ENCODE assay signal across 10 cellular contexts in the genomic region with DNA sequence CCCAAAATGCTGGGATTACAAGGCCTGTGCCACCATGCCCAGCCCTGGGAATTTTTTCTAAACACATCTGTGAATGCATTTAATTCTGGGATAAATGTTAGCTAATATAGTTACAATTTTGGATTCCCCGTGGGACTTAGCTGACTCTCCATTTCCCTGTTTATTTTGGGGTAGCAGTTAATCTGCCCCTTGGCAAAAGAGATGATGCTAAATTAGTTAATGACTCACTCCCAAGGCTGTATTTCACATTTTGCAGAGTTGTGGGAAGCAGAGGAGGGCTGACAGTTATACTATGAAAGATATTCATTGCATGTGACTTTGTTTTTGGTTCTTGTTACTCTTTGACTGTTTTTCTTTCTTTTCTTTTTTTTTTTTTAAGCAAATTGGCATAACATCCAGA. TPM values are rescaled to one million over a fixed set of nuclear protein-coding genes. Genes with fewer than 3 reads are reported as not detected.
DNase-seq lines count a peak whose midpoint lies in the region; ATAC-seq and TF ChIP-seq lines count a peak whose summit lies in the region.
"Had no signal": no experiment of that assay in that cellular context is flagged by ENCODE, and none has a peak within 500 bp of the region (broad histone marks: within the 10 kb centered on the region; RNA-seq: fewer than 3 reads in every experiment).

No MANE protein-coding gene starts in this region.

- BruUV-seq in PC-9 (replicated peaks; lab: Mats Ljungman, UMichigan) = no TSS peak

- peaks cover 42% of the 10 kb centered on the region for H3F3A ChIP-seq in PC-9 (ENCODE audit: insufficient read depth, low read depth)

- H3K9me2 ChIP-seq in PC-9 (ENCODE audit: insufficient read depth) = no peaks in the 10 kb centered on the region

- no peak for TF ChIP-seq EP300 in upper lobe of left lung (IDR thresholded peaks at IDR 0.05)

- H3K4me2 ChIP-seq in PC-9 = peak overlapping the region; percentile 88

- H2AFZ ChIP-seq in PC-9 = no peak overlapping the region

- peaks cover 76% of the 10 kb centered on the region for H3K79me2 ChIP-seq in PC-9 (ENCODE audit: low read depth)

- CTCF ChIA-PET in activated CD4-positive, alpha-beta T cell treated with anti-CD3 and anti-CD28 coated beads, Interleukin-2, amount 10 ng/mL, durations not matched to agents 7 days and 5 days (lab: Charles Lee) = interaction anchor here (0.6 to 1.2 kb wide), 5 partner anchors 9 to 23 kb away, joined by 3 to 4 read pairs (median 3); partner anchors contain the start of gene MOB1A
- CTCF ChIA-PET in PC-9 (lab: Charles Lee) = no interaction called here

- intact Hi-C loops in PC-9 (cut with micrococcal nuclease; ENCODE audit: unreplicated experiment) = no loop called here
- intact Hi-C loops in esophagus squamous epithelium (cut with DNase I) = no loop called here

- 10 to 25% methylated on average over 1 of the region's 1 CpG for WGBS in esophagus squamous epithelium, 2 donors
- 74 to 79% methylated on average over 1 of the region's 1 CpG for WGBS in upper lobe of left lung, 2 donors

- peaks cover 54% of the 10 kb centered on the region for H3K36me3 Mint-ChIP-seq in activated CD4-positive, alpha-beta T cell treated with anti-CD3 and anti-CD28 coated beads, Interleukin-2, amount 10 ng/mL, durations not matched to agents 7 days and 5 days (ENCODE audit: low read depth)
- peaks cover 35% of the 10 kb centered on the region for H3K36me3 Mint-ChIP-seq in stimulated activated memory B cell treated with anti-CD40 and anti-IgM and Interleukin-4, amounts not matched to agents 10 μg/mL and 1 μg/mL and 100 μg/mL, for 72 hours

- POLR2A ChIA-PET in activated CD4-positive, alpha-beta T cell treated with anti-CD3 and anti-CD28 coated beads, Interleukin-2, amount 10 ng/mL, durations not matched to agents 7 days and 5 days (lab: Charles Lee) = no interaction called here
- POLR2A ChIA-PET in PC-9 (lab: Charles Lee; ENCODE audit: unreplicated experiment) = interaction anchor here (0.7 kb wide), 1 partner anchor 429 kb away, joined by 17 read pairs; no protein-coding TSS in a partner anchor

- peak overlapping the region; percentile 65 for H3K27ac Mint-ChIP-seq in activated CD4-positive, alpha-beta T cell treated with anti-CD3 and anti-CD28 coated beads, Interleukin-2, amount 10 ng/mL, durations not matched to agents 7 days and 5 days
- H3K27ac Mint-ChIP-seq in stimulated activated memory B cell treated with anti-CD40 and anti-IgM and Interleukin-4, amounts not matched to agents 10 μg/mL and 1 μg/mL and 100 μg/mL, for 72 hours = peak overlapping the region; percentile 98

- H3K4me3 Mint-ChIP-seq in activated CD4-positive, alpha-beta T cell treated with anti-CD3 and anti-CD28 coated beads, Interleukin-2, amount 10 ng/mL, durations not matched to agents 7 days and 5 days = peak overlapping the region; percentile 92
- H3K4me3 Mint-ChIP-seq in stimulated activated memory B cell treated with anti-CD40 and anti-IgM and Interleukin-4, amounts not matched to agents 10 μg/mL and 1 μg/mL and 100 μg/mL, for 72 hours = peak overlapping the region; percentile 92

- TF ChIP-seq CTCF in PC-9 (conservative IDR thresholded peaks at IDR 0.05) = no peak
- TF ChIP-seq CTCF in esophagus squamous epithelium (IDR thresholded peaks at IDR 0.05) = no peak
- TF ChIP-seq CTCF in upper lobe of left lung (IDR thresholded peaks at IDR 0.05) = no peak

- peaks cover 64% of the 10 kb centered on the region for H3K36me3 ChIP-seq in PC-9 (ENCODE audit: low read depth)
- no peaks in the 10 kb centered on the region for H3K36me3 ChIP-seq in esophagus squamous epithelium
- H3K36me3 ChIP-seq in upper lobe of left lung = peaks cover 0 to 10% (median 1%) of the 10 kb centered on the region in 4 donors

- no peaks in the 10 kb centered on the region for H3K9me3 Mint-ChIP-seq in activated CD4-positive, alpha-beta T cell treated with anti-CD3 and anti-CD28 coated beads, Interleukin-2, amount 10 ng/mL, durations not matched to agents 7 days and 5 days
- H3K9me3 Mint-ChIP-seq in stimulated activated memory B cell treated with anti-CD40 and anti-IgM and Interleukin-4, amounts not matched to agents 10 μg/mL and 1 μg/mL and 100 μg/mL, for 72 hours = no peaks in the 10 kb centered on the region

- H3K27me3 Mint-ChIP-seq in activated CD4-positive, alpha-beta T cell treated with anti-CD3 and anti-CD28 coated beads, Interleukin-2, amount 10 ng/mL, durations not matched to agents 7 days and 5 days = no peaks in the 10 kb centered on the region
- H3K27me3 Mint-ChIP-seq in stimulated activated memory B cell treated with anti-CD40 and anti-IgM and Interleukin-4, amounts not matched to agents 10 μg/mL and 1 μg/mL and 100 μg/mL, for 72 hours = no peaks in the 10 kb centered on the region

- H3K4me3 ChIP-seq in PC-9 (peak overlapping the region; percentile 94), esophagus squamous epithelium (peak overlapping the region in 1 of 4 donors; percentile 91), upper lobe of left lung (no peak overlapping the region)

- H3K27me3 ChIP-seq in PC-9 (ENCODE audit: insufficient read depth, low read depth) (no peaks in the 10 kb centered on the region), esophagus squamous epithelium (no peaks in the 10 kb centered on the region), upper lobe of left lung (no peaks in the 10 kb centered on the region)

- no peak for DNase-seq in activated CD4-positive, alpha-beta T cell treated with anti-CD3 and anti-CD28 coated beads, Interleukin-2, amount 10 ng/mL, durations not matched to agents 7 days and 5 days
- no peak for DNase-seq in activated CD4-positive, alpha-beta T cell treated with anti-CD3 and anti-CD28 coated beads for 4 hours
- DNase-seq in PC-9 = peak in 1 of 2 experiments; percentile 33
- DNase-seq in esophagus squamous epithelium (lab: John Stamatoyannopoulos, UW) = no peak
- DNase-seq in upper lobe of left lung = no peak
- no peak for DNase-seq in C1 segment of cervical spinal cord (lab: John Stamatoyannopoulos, UW)
- DNase-seq: NCI-H526 treated with DMSO at 0.1 percent for 48 hours had no signal

- H3K4me1 ChIP-seq in PC-9 (replicated peaks; ENCODE audit: insufficient read depth) (peaks cover 63% of the 10 kb centered on the region), esophagus squamous epithelium (peaks cover 6 to 84% (median 55%) of the 10 kb centered on the region in 3 donors), upper lobe of left lung (peaks cover 18 to 65% (median 32%) of the 10 kb centered on the region in 4 donors)

- ATAC-seq in stimulated activated memory B cell treated with anti-CD40 and anti-IgM and Interleukin-4, amounts not matched to agents 10 μg/mL and 1 μg/mL and 100 μg/mL, for 72 hours = no peak
- no peak for ATAC-seq in upper lobe of left lung (ENCODE audit: low FRiP score in 2 of 2)
- no peak for ATAC-seq in HG02970 (IDR thresholded peaks at IDR 0.05; ENCODE audit: low FRiP score, unreplicated experiment)

- peaks cover 72% of the 10 kb centered on the region for H4K20me1 ChIP-seq in PC-9 (ENCODE audit: insufficient read depth)

- H3K9me3 ChIP-seq in PC-9 (ENCODE audit: insufficient read depth, low read depth) = no peaks in the 10 kb centered on the region
- H3K9me3 ChIP-seq in esophagus squamous epithelium = no peaks in the 10 kb centered on the region
- no peaks in the 10 kb centered on the region for H3K9me3 ChIP-seq in upper lobe of left lung

- TF ChIP-seq POLR2A in esophagus squamous epithelium (IDR thresholded peaks at IDR 0.05) (no peak), upper lobe of left lung (IDR thresholded peaks at IDR 0.05) (no peak)

- H3K4me1 Mint-ChIP-seq in activated CD4-positive, alpha-beta T cell treated with anti-CD3 and anti-CD28 coated beads, Interleukin-2, amount 10 ng/mL, durations not matched to agents 7 days and 5 days = peaks cover 83% of the 10 kb centered on the region
- H3K4me1 Mint-ChIP-seq in stimulated activated memory B cell treated with anti-CD40 and anti-IgM and Interleukin-4, amounts not matched to agents 10 μg/mL and 1 μg/mL and 100 μg/mL, for 72 hours = peaks cover 65% of the 10 kb centered on the region

- H3K27ac ChIP-seq in PC-9 (no peak overlapping the region), esophagus squamous epithelium (peak overlapping the region in 3 of 4 donors; percentile 7 to 92 (median 72)), upper lobe of left lung (no peak overlapping the region)
- H3K27ac ChIP-seq: C4-2B had no signal

RNA-seq across cellular contexts. Expression of gene MTHFD2, which starts 3.2 kb away (rescaled TPM):
- total RNA-seq in activated CD4-positive, alpha-beta T cell treated with anti-CD3 and anti-CD28 coated beads, Interleukin-2, amount 10 ng/mL, durations not matched to agents 7 days and 5 days = 100 to 1,000 TPM; 129 to 130 TPM
- total RNA-seq in PC-9 (2021) = 192 and 197 TPM in 2 replicates
- total RNA-seq in esophagus squamous epithelium = 10 to 100 TPM; 19.1 to 55.4 (median 39.0) TPM
- total RNA-seq in upper lobe of left lung = 10 to 100 TPM in 5 of 6 donors, 1 to 10 TPM in 1; 8.4 to 68.1 (median 34.5) TPM

RNA-seq across cellular contexts. Expression of gene MOB1A, which starts 22.9 kb away (rescaled TPM):
- total RNA-seq in activated CD4-positive, alpha-beta T cell treated with anti-CD3 and anti-CD28 coated beads, Interleukin-2, amount 10 ng/mL, durations not matched to agents 7 days and 5 days = 100 to 1,000 TPM; 163 to 165 TPM
- total RNA-seq in PC-9 (2021) (138 and 143 TPM in 2 replicates), esophagus squamous epithelium (100 to 1,000 TPM in 3 of 4 donors, 10 to 100 TPM in 1; 87.9 to 125 (median 102) TPM), upper lobe of left lung (100 to 1,000 TPM in 2 of 6 donors, 10 to 100 TPM in 4; 23.1 to 143 (median 94.5) TPM)

RNA-seq across cellular contexts. Expression of gene BOLA3, which starts 53.9 kb away (rescaled TPM):
- total RNA-seq in activated CD4-positive, alpha-beta T cell treated with anti-CD3 and anti-CD28 coated beads, Interleukin-2, amount 10 ng/mL, durations not matched to agents 7 days and 5 days = 10 to 100 TPM; 53.3 to 63.2 TPM
- 28.2 and 30.4 TPM in 2 replicates for total RNA-seq in PC-9 (2021)
- total RNA-seq in esophagus squamous epithelium = 10 to 100 TPM; 27.1 to 69.3 (median 40.8) TPM
- total RNA-seq in upper lobe of left lung = 10 to 100 TPM; 19.2 to 37.7 (median 24.3) TPM

Comparison
In these comparisons a context has a peak if more than half of its experiments do, and no peak if none do; other contexts are left out.
1. H3K27ac ChIP-seq: peak in esophagus squamous epithelium (3 of 4); none in PC-9 (single experiment) and upper lobe of left lung (0 of 4).